12 cellular contexts compared by ENCODE assay signal in genomic region chr1:95742591-95743089, GRCh38.
DNase-seq lines count a peak whose midpoint lies in the region; ATAC-seq and FAIRE-seq lines count a peak whose summit lies in the region.
"Had no signal": no experiment of that assay in that cellular context is flagged by ENCODE, and none has a peak within 500 bp of the region (broad histone marks: within the 10 kb centered on the region; RNA-seq: fewer than 3 reads in every experiment).

No MANE protein-coding gene starts in this region.

- peak; percentile 35 for DNase-seq in DMS 273 treated with DMSO at 0.1 percent for 48 hours (lab: John Stamatoyannopoulos, UW)
- peak; percentile 63 for DNase-seq in HPDE6-E6E7 (ENCODE audit: extremely low spot score)
- DNase-seq in RCC 7860 (ENCODE audit: low spot score) = peak; percentile 84
- DNase-seq in left ventricle myocardium superior = peak; percentile 26
- no peak for DNase-seq in COLO829 (ENCODE audit: low spot score)
- DNase-seq in stimulated activated CD4-positive, alpha-beta T cell treated with anti-CD3 and anti-CD28 coated beads, Interleukin-4, amount 100 ng/mL, for 1 hour = no peak
- no peak for DNase-seq in NCI-H774 (lab: John Stamatoyannopoulos, UW)
- DNase-seq: activated CD4-positive, alpha-beta T cell treated with anti-CD3 and anti-CD28 coated beads for 4 hours; CD8-positive, alpha-beta T cell; MV-4-11 had no signal

- intact Hi-C loops in left ventricle myocardium superior (cut with micrococcal nuclease) = no loop called here

- FAIRE-seq in RCC 7860 (lab: Jason Lieb, UNC) = peak; percentile 82

- ATAC-seq in left ventricle myocardium superior = peak; percentile 88
- no peak for ATAC-seq in GM21423 (IDR thresholded peaks at IDR 0.05; ENCODE audit: unreplicated experiment)
- ATAC-seq: CD8-positive, alpha-beta T cell; natural killer cell treated with Interleukin-12 subunit alpha and Interleukin-12 subunit beta and Interleukin-15 and Interleukin-18, amount 100 ng/mL, for 72 hours had no signal

Comparison
In these comparisons a context has a peak if more than half of its experiments do, and no peak if none do; other contexts are left out.
1. DNase-seq: peak in DMS 273 treated with DMSO at 0.1 percent for 48 hours (single experiment), HPDE6-E6E7 (single experiment), RCC 7860 (single experiment) and left ventricle myocardium superior (single experiment); none in COLO829 (single experiment), stimulated activated CD4-positive, alpha-beta T cell treated with anti-CD3 and anti-CD28 coated beads, Interleukin-4, amount 100 ng/mL, for 1 hour (single experiment) and NCI-H774 (single experiment).